In the genomic region with DNA sequence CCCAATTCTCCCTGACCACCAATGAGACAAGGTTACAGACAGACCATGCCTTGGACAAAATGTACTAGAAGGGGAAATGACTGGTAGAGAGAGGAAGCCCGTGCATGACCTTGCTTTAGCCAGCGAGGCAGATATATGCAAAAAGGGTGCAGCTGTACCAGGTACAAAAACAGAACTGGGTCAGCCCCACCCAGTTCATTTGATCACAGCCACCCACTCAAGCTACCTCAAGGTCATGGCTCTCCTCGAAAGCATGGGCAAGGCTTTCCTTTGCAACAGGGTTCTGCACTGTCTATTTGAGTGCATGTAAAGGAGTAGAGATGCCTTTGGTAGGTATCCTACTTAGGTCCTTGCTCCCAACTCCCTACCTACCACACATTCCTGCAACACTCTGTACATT, we compare ENCODE assay signal across 9 cellular contexts. TPM values are rescaled to one million over a fixed set of nuclear protein-coding genes. Genes with fewer than 3 reads are reported as not detected.
A peak's percentile ranks its signal among the peaks of the same experiment; 100 is the strongest.
DNase-seq lines count a peak whose midpoint lies in the region; ATAC-seq and TF ChIP-seq lines count a peak whose summit lies in the region.
"Had no signal": no experiment of that assay in that cellular context is flagged by ENCODE, and none has a peak within 500 bp of the region (broad histone marks: within the 10 kb centered on the region; RNA-seq: fewer than 3 reads in every experiment).

No MANE protein-coding gene starts in this region.

- no peak overlapping the region for H2BK120ac ChIP-seq in mesendoderm (ENCODE audit: low read depth, low read length)

- no peak for TF ChIP-seq CTCF in PC-3 (conservative IDR thresholded peaks at IDR 0.05; ENCODE audit: low read depth, low read length)
- no peak for TF ChIP-seq CTCF in omental fat pad (IDR thresholded peaks at IDR 0.05)

- CTCF ChIA-PET in PC-3 (lab: Charles Lee): no interaction called here

- BruUV-seq in PC-3 (replicated peaks; lab: Mats Ljungman, UMichigan): no TSS peak

- H3F3A ChIP-seq in PC-3 (ENCODE audit: low read length, unreplicated experiment): no peaks in the 10 kb centered on the region

- H2AFZ ChIP-seq in PC-3 (ENCODE audit: low read length): no peak overlapping the region

- peaks cover 11% of the 10 kb centered on the region for H3K79me1 ChIP-seq in mesendoderm (ENCODE audit: low read length)

- 0 out of 2 replicates have a peak, but pooled peaks cover 7% of the 10 kb centered on the region for H4K20me1 ChIP-seq in PC-3 (ENCODE audit: low read length)

- H3K27me3 ChIP-seq in PC-3 (ENCODE audit: low read length): no peaks in the 10 kb centered on the region
- H3K27me3 ChIP-seq in mesendoderm (ENCODE audit: insufficient read depth, low read length, poor library complexity): no peaks in the 10 kb centered on the region
- H3K27me3 ChIP-seq in SJCRH30: no peaks in the 10 kb centered on the region
- H3K27me3 ChIP-seq: SJSA1 had no signal

- H3K4me2 ChIP-seq in PC-3 (ENCODE audit: low read length) (peak overlapping the region; percentile 57; the same call in 1 of the 2 replicates), mesendoderm (ENCODE audit: low read length) (no peak overlapping the region)

- H3K36me3 ChIP-seq in PC-3 (ENCODE audit: low read depth, low read length): peaks cover 22% of the 10 kb centered on the region
- no peaks in the 10 kb centered on the region for H3K36me3 ChIP-seq in mesendoderm (ENCODE audit: control insufficient read depth, insufficient read depth, low read length)
- H3K36me3 ChIP-seq in SJCRH30: peaks cover 70% of the 10 kb centered on the region

- WGBS in mesendoderm (ENCODE audit: extremely low coverage, insufficient coverage, low lambda C conversion rate): no CpG with 5 or more reads among the region's 3 CpGs

- H3K4ac ChIP-seq in mesendoderm (ENCODE audit: low read depth, low read length): no peak overlapping the region

- peaks cover 42% of the 10 kb centered on the region for H3K4me1 ChIP-seq in PC-3 (ENCODE audit: insufficient read depth, low read length)
- H3K4me1 ChIP-seq in mesendoderm (ENCODE audit: control insufficient read depth, low read depth, low read length): no peaks in the 10 kb centered on the region
- no peaks in the 10 kb centered on the region for H3K4me1 ChIP-seq in SJCRH30

- H3K18ac ChIP-seq in mesendoderm (ENCODE audit: low read length): no peak overlapping the region

- no peak overlapping the region for H2AK5ac ChIP-seq in mesendoderm (ENCODE audit: low read length)

- H3K56ac ChIP-seq in mesendoderm (ENCODE audit: low read length): no peak overlapping the region

- no peak overlapping the region for H3K9ac ChIP-seq in PC-3 (ENCODE audit: low read length)
- H3K9ac ChIP-seq in mesendoderm (ENCODE audit: low read length): no peak overlapping the region

- H3K27ac ChIP-seq in PC-3 (ENCODE audit: low read length): no peak overlapping the region
- no peak overlapping the region for H3K27ac ChIP-seq in mesendoderm (ENCODE audit: low read depth, low read length)
- no peak overlapping the region for H3K27ac ChIP-seq in SJCRH30
- H3K27ac ChIP-seq: SJSA1 had no signal

- DNase-seq in PC-3 (no peak), omental fat pad (ENCODE audit: low spot score) (no peak), mesendoderm (no peak), HPDE6-E6E7 (ENCODE audit: extremely low spot score) (no peak), SJCRH30 (no peak)
- DNase-seq: activated gamma-delta T cell had no signal

- ATAC-seq in GM19324 (IDR thresholded peaks at IDR 0.05; ENCODE audit: low FRiP score, unreplicated experiment) (peak; percentile 82), HG02798 (IDR thresholded peaks at IDR 0.05; ENCODE audit: poor library complexity, unreplicated experiment) (peak; percentile 83), PC-3 (no peak), omental fat pad (ENCODE audit: low FRiP score) (peak; percentile 63)

- H2BK5ac ChIP-seq in mesendoderm (ENCODE audit: low read length): no peak overlapping the region

- POLR2A ChIA-PET in PC-3 (lab: Charles Lee; ENCODE audit: unreplicated experiment): no interaction called here

- peaks cover 69% of the 10 kb centered on the region for H3K79me2 ChIP-seq in PC-3 (ENCODE audit: low read length)
- H3K79me2 ChIP-seq in mesendoderm (ENCODE audit: control insufficient read depth, insufficient read depth, low read length): peaks cover 37% of the 10 kb centered on the region

- no peak overlapping the region for H4K5ac ChIP-seq in mesendoderm (ENCODE audit: low read length)

- no peaks in the 10 kb centered on the region for H3K9me3 ChIP-seq in PC-3 (ENCODE audit: low read length)
- no peaks in the 10 kb centered on the region for H3K9me3 ChIP-seq in SJCRH30 (replicated peaks)
- H3K9me3 ChIP-seq: SJSA1 had no signal

- no peaks in the 10 kb centered on the region for H3K9me2 ChIP-seq in PC-3 (replicated peaks; ENCODE audit: low read length)

- H4K8ac ChIP-seq in mesendoderm (ENCODE audit: low read depth, low read length): no peak overlapping the region

- intact Hi-C loops in PC-3 (cut with micrococcal nuclease): loop anchor here (1.0 to 2.0 kb wide), 2 partner anchors 31 to 68 kb away; no protein-coding TSS in a partner anchor

- H3K4me3 ChIP-seq in PC-3 (ENCODE audit: low read length): no peak overlapping the region
- no peak overlapping the region for H3K4me3 ChIP-seq in mesendoderm (ENCODE audit: low read length)
- no peak overlapping the region for H3K4me3 ChIP-seq in SJCRH30
- H3K4me3 ChIP-seq: SJSA1 had no signal

- no peak overlapping the region for H2BK15ac ChIP-seq in mesendoderm (replicated peaks; ENCODE audit: low read depth)

- no peak overlapping the region for H3K23ac ChIP-seq in mesendoderm (ENCODE audit: low read length)

RNA-seq across cellular contexts. Expression of a gene that starts 33.3 kb away (rescaled TPM):
- total RNA-seq in PC-3 (2014; rRNA removed) (49.0 and 55.6 TPM in 2 replicates), omental fat pad (100 to 1,000 TPM in 1 of 4 donors, 10 to 100 TPM in 3; 75.3 to 136 (median 80.1) TPM)
- 35.4 TPM for polyA plus RNA-seq in mesendoderm (2013, experiment 1 of 2)
- polyA plus RNA-seq in mesendoderm (2013, experiment 2 of 2): 37.2 TPM
- 101 and 102 TPM in 2 replicates for total RNA-seq in SJCRH30 (2014; rRNA removed; shearing (Covaris generic))
